12 cellular contexts compared by ENCODE assay signal in genomic region chr6:5036309-5036708, GRCh38. TPM values are rescaled to one million over a fixed set of nuclear protein-coding genes. Genes with fewer than 3 reads are reported as not detected.
DNase-seq lines count a peak whose midpoint lies in the region; ATAC-seq and TF ChIP-seq lines count a peak whose summit lies in the region.
"Had no signal": no experiment of that assay in that cellular context is flagged by ENCODE, and none has a peak within 500 bp of the region (broad histone marks: within the 10 kb centered on the region; RNA-seq: fewer than 3 reads in every experiment).

No MANE protein-coding gene starts in this region.

- no peak overlapping the region for H3K4me2 ChIP-seq in hepatocyte

- no peaks in the 10 kb centered on the region for H3K4me1 ChIP-seq in RWPE2 (ENCODE audit: insufficient read depth, poor library complexity, severe bottlenecking)
- H3K4me1 ChIP-seq in hepatocyte (ENCODE audit: insufficient read depth) = no peaks in the 10 kb centered on the region
- H3K4me1 ChIP-seq: lower lobe of right lung had no signal

- H3K9me2 ChIP-seq in hepatocyte (replicated peaks; ENCODE audit: insufficient read depth) = no peaks in the 10 kb centered on the region

- H4K20me1 ChIP-seq in hepatocyte (ENCODE audit: insufficient read depth, poor library complexity, severe bottlenecking) = no peaks in the 10 kb centered on the region

- H3K79me2 ChIP-seq in hepatocyte = no peaks in the 10 kb centered on the region

- DNase-seq in COLO668 (lab: John Stamatoyannopoulos, UW; ENCODE audit: unreplicated experiment) (peak; percentile 1), MG63 (peak; percentile 33), RWPE2 (ENCODE audit: low spot score) (no peak), hepatocyte (ENCODE audit: low spot score) (peak; percentile 87), cardiac septum (ENCODE audit: low spot score) (no peak), ureter (ENCODE audit: low spot score) (no peak)
- DNase-seq: activated CD4-positive, alpha-beta T cell treated with anti-CD3 and anti-CD28 coated beads for 1 hour; GDM1; lower lobe of right lung; stimulated activated CD4-positive, alpha-beta T cell treated with anti-CD3 and anti-CD28 coated beads, Interleukin-4, amount 100 ng/mL, for 4 hours had no signal

- TF ChIP-seq CTCF in RWPE2 (IDR thresholded peaks at IDR 0.05; ENCODE audit: poor library complexity, severe bottlenecking) = no peak
- TF ChIP-seq CTCF in hepatocyte (IDR thresholded peaks at IDR 0.05; ENCODE audit: poor library complexity) = peak; percentile 7

- 30% methylated on average over 7 of the region's 7 CpGs for WGBS in hepatocyte (ENCODE audit: low lambda C conversion rate, missing lambda C conversion rate)

- no peak overlapping the region for H2AFZ ChIP-seq in hepatocyte

- H3K27ac ChIP-seq in RWPE2 (ENCODE audit: poor library complexity, severe bottlenecking) (no peak overlapping the region), hepatocyte (no peak overlapping the region)
- H3K27ac ChIP-seq: lower lobe of right lung had no signal

- H3K27me3 ChIP-seq in MG63 (no peaks in the 10 kb centered on the region), RWPE2 (ENCODE audit: insufficient read depth, poor library complexity, severe bottlenecking) (no peaks in the 10 kb centered on the region), hepatocyte (no peaks in the 10 kb centered on the region)

- H3K36me3 ChIP-seq in MG63 (no peaks in the 10 kb centered on the region), RWPE2 (ENCODE audit: low read depth) (no peaks in the 10 kb centered on the region), hepatocyte (replicated peaks; ENCODE audit: insufficient read depth, low read depth) (no peaks in the 10 kb centered on the region)
- H3K36me3 ChIP-seq: lower lobe of right lung had no signal

- no peaks in the 10 kb centered on the region for H3K9me3 ChIP-seq in MG63
- no peaks in the 10 kb centered on the region for H3K9me3 ChIP-seq in RWPE2 (ENCODE audit: severe bottlenecking)
- no peaks in the 10 kb centered on the region for H3K9me3 ChIP-seq in hepatocyte (ENCODE audit: low read depth)
- H3K9me3 ChIP-seq: lower lobe of right lung had no signal

- intact Hi-C loops in cardiac septum (cut with DNase I) = no loop called here

- no peak overlapping the region for H3K4me3 ChIP-seq in MG63
- H3K4me3 ChIP-seq in RWPE2 (ENCODE audit: severe bottlenecking) = no peak overlapping the region
- no peak overlapping the region for H3K4me3 ChIP-seq in hepatocyte
- H3K4me3 ChIP-seq: lower lobe of right lung had no signal

- peak; percentile 74 for ATAC-seq in RWPE2 (ENCODE audit: low read depth)
- ATAC-seq in HG02973 (IDR thresholded peaks at IDR 0.05; ENCODE audit: unreplicated experiment) = no peak
- no peak for ATAC-seq in GM19351 (IDR thresholded peaks at IDR 0.05; ENCODE audit: unreplicated experiment)
- ATAC-seq: lower lobe of right lung had no signal

RNA-seq across cellular contexts. Expression of gene RPP40, which starts 32.5 kb away (rescaled TPM):
- 24.2 and 46.7 TPM in 2 replicates for total RNA-seq in MG63 (2014; rRNA removed; shearing (Covaris generic); ENCODE audit: low replicate concordance)
- total RNA-seq in hepatocyte (6.3 and 24.8 TPM in 2 replicates), cardiac septum (3.6 TPM), ureter (14.6 TPM)
- 7.1 and 17.7 TPM in 2 replicates for polyA plus RNA-seq in hepatocyte

RNA-seq across cellular contexts. Expression of gene PPP1R3G, which starts 48.8 kb away (rescaled TPM):
- total RNA-seq in MG63 (2014; rRNA removed; shearing (Covaris generic); ENCODE audit: low replicate concordance) = 0.16 TPM in 1 of 2 replicates, not detected in the other
- total RNA-seq in hepatocyte (0.47 and 0.48 TPM in 2 replicates), cardiac septum (7.7 TPM), ureter (2.9 TPM)
- polyA plus RNA-seq in hepatocyte = 0.18 and 0.82 TPM in 2 replicates

Comparison
In these comparisons a context has a peak if more than half of its experiments do, and no peak if none do; other contexts are left out.
1. DNase-seq: peak in COLO668 (single experiment), MG63 (single experiment) and hepatocyte (single experiment); none in RWPE2 (single experiment), cardiac septum (single experiment) and ureter (single experiment).